ENCODE assay signal across 8 cellular contexts in genomic region chr1:15100369-15101111, GRCh38. TPM values are rescaled to one million over a fixed set of nuclear protein-coding genes. Genes with fewer than 3 reads are reported as not detected.
DNase-seq lines count a peak whose midpoint lies in the region; ATAC-seq and TF ChIP-seq lines count a peak whose summit lies in the region.

No MANE protein-coding gene starts in this region.

- CTCF ChIA-PET in activated B cell treated with CpG ODN at 0.5 μM for 24 hours (lab: Charles Lee): interaction anchor here (0.5 to 2.3 kb wide), 3 partner anchors 10 to 1409 kb away, joined by 4 to 8 read pairs (median 4); no protein-coding TSS in a partner anchor

- POLR2A ChIA-PET in activated B cell treated with CpG ODN at 0.5 μM for 24 hours (lab: Charles Lee): no interaction called here

- intact Hi-C loops in activated B cell treated with CpG ODN at 0.5 μM for 24 hours (cut with micrococcal nuclease) (no loop called here), colonic mucosa (cut with DNase I) (no loop called here)

- peak; percentile 31 for DNase-seq in SIG-M5 treated with dmso at 0.1 percent for 504 hours (lab: John Stamatoyannopoulos, UW; ENCODE audit: unreplicated experiment)
- DNase-seq in SIG-M5 (lab: John Stamatoyannopoulos, UW): no peak
- DNase-seq in NCI-H146 (lab: John Stamatoyannopoulos, UW): peak; percentile 31
- peak; percentile 31 for DNase-seq in activated B cell treated with CpG ODN at 0.5 μM for 24 hours
- peak; percentile 50 for DNase-seq in colonic mucosa
- DNase-seq in medulla oblongata (ENCODE audit: extremely low spot score): peak; percentile 57
- DNase-seq in stimulated activated CD8-positive, alpha-beta memory T cell treated with anti-CD3 and anti-CD28 coated beads, Interleukin-4, amount 100 ng/mL, for 48 hours: peak; percentile 73
- DNase-seq in effector CD8-positive, alpha-beta T cell (lab: John Stamatoyannopoulos, UW): no peak

- H3K27ac Mint-ChIP-seq in activated B cell treated with CpG ODN at 0.5 μM for 24 hours: no peak overlapping the region

- H3K9me3 Mint-ChIP-seq in activated B cell treated with CpG ODN at 0.5 μM for 24 hours: peaks cover 3% of the 10 kb centered on the region

- no peak overlapping the region for H3K9ac ChIP-seq in colonic mucosa (ENCODE audit: low read depth in 2 of 2, low read length in 2 of 2)

- peak; percentile 52 for ATAC-seq in activated B cell treated with CpG ODN at 0.5 μM for 24 hours (ENCODE audit: low read depth)

- peak; percentile 82 for TF ChIP-seq CTCF in activated B cell treated with CpG ODN at 0.5 μM for 24 hours (IDR thresholded peaks at IDR 0.05)
- peak; percentile 85 for TF ChIP-seq CTCF in colonic mucosa (IDR thresholded peaks at IDR 0.05)

- no peak overlapping the region for H3K4me3 ChIP-seq in colonic mucosa

- no peak overlapping the region for H3K27ac ChIP-seq in colonic mucosa

- no peaks in the 10 kb centered on the region for H3K9me3 ChIP-seq in colonic mucosa

- no peak overlapping the region for H3K4me3 Mint-ChIP-seq in activated B cell treated with CpG ODN at 0.5 μM for 24 hours

- peaks cover 11% of the 10 kb centered on the region for H3K4me1 Mint-ChIP-seq in activated B cell treated with CpG ODN at 0.5 μM for 24 hours

- no peaks in the 10 kb centered on the region for H3K36me3 ChIP-seq in colonic mucosa

- H3K4me1 ChIP-seq in colonic mucosa: no peaks in the 10 kb centered on the region

- H3K36me3 Mint-ChIP-seq in activated B cell treated with CpG ODN at 0.5 μM for 24 hours (ENCODE audit: low read depth): no peaks in the 10 kb centered on the region

- H3K27me3 Mint-ChIP-seq in activated B cell treated with CpG ODN at 0.5 μM for 24 hours: peaks cover 21% of the 10 kb centered on the region

- no peaks in the 10 kb centered on the region for H3K27me3 ChIP-seq in colonic mucosa

RNA-seq across cellular contexts. Expression of gene TMEM51, which starts 53.0 kb away (rescaled TPM):
- total RNA-seq in activated B cell treated with CpG ODN at 0.5 μM for 24 hours (not detected in 2 replicates), colonic mucosa (10 to 100 TPM; 21.3 to 28.6 TPM)

Comparison
In these comparisons a context has a peak if more than half of its experiments do, and no peak if none do; other contexts are left out.
1. DNase-seq: peak in SIG-M5 treated with dmso at 0.1 percent for 504 hours (single experiment), NCI-H146 (single experiment), activated B cell treated with CpG ODN at 0.5 μM for 24 hours (single experiment), colonic mucosa (single experiment), medulla oblongata (single experiment) and stimulated activated CD8-positive, alpha-beta memory T cell treated with anti-CD3 and anti-CD28 coated beads, Interleukin-4, amount 100 ng/mL, for 48 hours (single experiment); none in SIG-M5 (single experiment) and effector CD8-positive, alpha-beta T cell (single experiment).
2. RNA of gene TMEM51, which starts 53.0 kb away (total RNA-seq): 21.3 to 28.6 TPM in colonic mucosa; not detected in activated B cell treated with CpG ODN at 0.5 μM for 24 hours; every median in the first group is over 10 times any median in the second.